Comparison of ENCODE assay signal across 8 cellular contexts in the genomic region with DNA sequence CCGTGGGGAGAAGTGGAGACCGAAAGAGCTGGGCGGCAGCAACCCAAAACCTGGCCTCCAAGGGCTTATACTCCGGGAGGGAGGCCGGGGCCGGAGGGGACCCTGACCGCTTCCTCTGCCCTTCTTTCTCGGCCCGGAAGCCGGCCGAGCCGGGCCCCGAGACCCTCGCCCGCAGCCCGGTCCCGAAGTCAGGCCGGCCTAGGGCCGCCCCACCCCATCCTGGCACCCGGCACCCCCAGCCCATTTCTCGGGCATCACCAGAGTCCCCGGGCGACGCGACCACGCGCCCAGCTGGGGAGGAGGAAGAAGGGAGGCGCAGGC. TPM values are rescaled to one million over a fixed set of nuclear protein-coding genes. Genes with fewer than 3 reads are reported as not detected.
A peak's percentile ranks its signal among the peaks of the same experiment; 100 is the strongest.
DNase-seq lines count a peak whose midpoint lies in the region; ATAC-seq, FAIRE-seq and TF ChIP-seq lines count a peak whose summit lies in the region.

No MANE protein-coding gene starts in this region.

- DNase-seq in SK-N-MC (ENCODE audit: low read depth, low spot score) (no peak), fibroblast of the aortic adventitia (ENCODE audit: low read depth) (no peak), psoas muscle (no peak), NCI-H748 (lab: John Stamatoyannopoulos, UW; ENCODE audit: unreplicated experiment) (no peak), retina (no peak), HTR-8/SVneo (ENCODE audit: insufficient read length, low spot score) (no peak)

- no peak for FAIRE-seq in HTR-8/SVneo (lab: Jason Lieb, UNC)

- H3K27ac ChIP-seq in SK-N-MC = 0 out of 2 replicates have a peak overlapping the region, but pooled peaks have one; percentile 20
- peak overlapping the region; percentile 94 for H3K27ac ChIP-seq in psoas muscle

- H3K4me3 ChIP-seq in SK-N-MC (peak overlapping the region; percentile 97), fibroblast of the aortic adventitia (ENCODE audit: low read depth, low read length) (peak overlapping the region; percentile 87), psoas muscle (peak overlapping the region; percentile 96)

- H3K4me1 ChIP-seq in psoas muscle = peaks cover 29% of the 10 kb centered on the region

- H3K9ac ChIP-seq in SK-N-MC (ENCODE audit: insufficient read length) = peak overlapping the region; percentile 71

- H3K27me3 ChIP-seq in psoas muscle (ENCODE audit: insufficient read depth in 3 of 3, low read length in 2 of 3) = no peaks in the 10 kb centered on the region

- H3K36me3 ChIP-seq in SK-N-MC (ENCODE audit: insufficient read depth, low read length) = no peaks in the 10 kb centered on the region
- H3K36me3 ChIP-seq in psoas muscle (ENCODE audit: insufficient read depth in 1 of 2, low read depth in 1 of 2) = no peaks in the 10 kb centered on the region

- ATAC-seq in GM18517 (IDR thresholded peaks at IDR 0.05; ENCODE audit: unreplicated experiment) (peak; percentile 3), HG02763 (IDR thresholded peaks at IDR 0.05; ENCODE audit: unreplicated experiment) (peak; percentile 0), psoas muscle (peak in 3 of 4 donors; percentile 22 to 38 (median 34))

- 0% methylated on average over 7 to 28 of the region's 28 CpGs for WGBS in psoas muscle, 3 donors

- intact Hi-C loops in psoas muscle (cut with DNase I) = loop anchor here (2.0 to 5.0 kb wide), 4 partner anchors 58 to 287 kb away; a partner anchor contains a TSS

- H3K9me3 ChIP-seq in SK-N-MC (ENCODE audit: low read depth, low read length) = no peaks in the 10 kb centered on the region
- no peaks in the 10 kb centered on the region for H3K9me3 ChIP-seq in psoas muscle

- TF ChIP-seq CTCF in fibroblast of the aortic adventitia (IDR thresholded peaks at IDR 0.05; ENCODE audit: insufficient read depth, low read length) (no peak), psoas muscle (IDR thresholded peaks at IDR 0.05) (no peak)

RNA-seq across cellular contexts. Expression of a gene that starts 0.6 kb away (rescaled TPM):
- 0.82 and 7.9 TPM in 2 replicates for total RNA-seq in fibroblast of the aortic adventitia (ENCODE audit: low replicate concordance)
- 10 to 100 TPM in 1 of 4 donors, 1 to 10 TPM in 3; 4.0 to 14.6 (median 4.7) TPM for total RNA-seq in psoas muscle
- polyA plus RNA-seq in psoas muscle = 1 to 10 TPM; 2.5 to 5.0 (median 4.0) TPM

RNA-seq across cellular contexts. Expression of a gene that starts 57.1 kb away (rescaled TPM):
- total RNA-seq in fibroblast of the aortic adventitia (ENCODE audit: low replicate concordance) = 7.0 and 7.1 TPM in 2 replicates
- total RNA-seq in psoas muscle = 10 to 100 TPM; 11.0 to 14.7 (median 13.6) TPM
- 10 to 100 TPM in 2 of 3 donors, 1 to 10 TPM in 1; 7.8 to 14.8 (median 14.0) TPM for polyA plus RNA-seq in psoas muscle
